8 cellular contexts compared by ENCODE assay signal in genomic region chr19:12194827-12195500, GRCh38. TPM values are rescaled to one million over a fixed set of nuclear protein-coding genes. Genes with fewer than 3 reads are reported as not detected.
DNase-seq lines count a peak whose midpoint lies in the region; ATAC-seq and TF ChIP-seq lines count a peak whose summit lies in the region.

No MANE protein-coding gene starts in this region.

- H3K36me3 ChIP-seq in esophagus squamous epithelium: peaks cover 0 to 34% (median 0%) of the 10 kb centered on the region in 3 donors
- H3K36me3 ChIP-seq in naive thymus-derived CD4-positive, alpha-beta T cell (ENCODE audit: control insufficient read depth in 2 of 3, insufficient read depth in 3 of 3, low read length in 3 of 3): peaks cover 4 to 17% (median 6%) of the 10 kb centered on the region in 3 experiments

- H3K27me3 Mint-ChIP-seq in activated T-cell treated with anti-CD3 and anti-CD28 coated beads, Interleukin-2, amount 50 U/mL, for 4 hours (ENCODE audit: low read depth): no peaks in the 10 kb centered on the region
- no peaks in the 10 kb centered on the region for H3K27me3 Mint-ChIP-seq in naive thymus-derived CD4-positive, alpha-beta T cell

- peak overlapping the region; percentile 38 to 68 (median 56) for H3K4me3 ChIP-seq in esophagus squamous epithelium
- H3K4me3 ChIP-seq in naive thymus-derived CD4-positive, alpha-beta T cell (ENCODE audit: low read length): peak overlapping the region; percentile 58

- peak; percentile 88 to 96 for ATAC-seq in activated T-cell treated with anti-CD3 and anti-CD28 coated beads, Interleukin-2, amount 50 U/mL, for 4 hours
- peak; percentile 97 for ATAC-seq in naive thymus-derived CD4-positive, alpha-beta T cell
- ATAC-seq in HG03565 (IDR thresholded peaks at IDR 0.05; ENCODE audit: unreplicated experiment): no peak

- peak in 1 of 4 donors; percentile 13 for TF ChIP-seq POLR2A in esophagus squamous epithelium (IDR thresholded peaks at IDR 0.05)

- H3K36me3 Mint-ChIP-seq in activated T-cell treated with anti-CD3 and anti-CD28 coated beads, Interleukin-2, amount 50 U/mL, for 4 hours (ENCODE audit: insufficient read depth): peaks cover 30% of the 10 kb centered on the region
- H3K36me3 Mint-ChIP-seq in naive thymus-derived CD4-positive, alpha-beta T cell: peaks cover 16 to 54% (median 41%) of the 10 kb centered on the region in 5 donors

- DNase-seq in NCI-H2029 (lab: John Stamatoyannopoulos, UW) (peak; percentile 82), esophagus squamous epithelium (lab: John Stamatoyannopoulos, UW) (no peak), NCI-H187 (lab: John Stamatoyannopoulos, UW) (no peak), UCSD-AML1 (lab: John Stamatoyannopoulos, UW; ENCODE audit: unreplicated experiment) (no peak)
- DNase-seq in activated T-cell treated with anti-CD3 and anti-CD28 coated beads, Interleukin-2, amount 50 U/mL, for 4 hours: peak; percentile 67
- peak; percentile 25 to 86 (median 73) for DNase-seq in naive thymus-derived CD4-positive, alpha-beta T cell
- peak; percentile 51 for DNase-seq in stimulated activated CD8-positive, alpha-beta memory T cell treated with anti-CD3 and anti-CD28 coated beads, Interleukin-7, amount 100 ng/mL, for 24 hours (ENCODE audit: low read depth)

- 5 to 14% methylated on average over 4 to 17 of the region's 58 CpGs for WGBS in esophagus squamous epithelium, 2 donors

- intact Hi-C loops in esophagus squamous epithelium (cut with DNase I): no loop called here
- intact Hi-C loops in naive thymus-derived CD4-positive, alpha-beta T cell (cut with micrococcal nuclease): no loop called here

- H3K27me3 ChIP-seq in esophagus squamous epithelium: no peaks in the 10 kb centered on the region
- H3K27me3 ChIP-seq in naive thymus-derived CD4-positive, alpha-beta T cell (ENCODE audit: control insufficient read depth in 2 of 2, insufficient read depth in 2 of 2, low read length in 2 of 2): no peaks in the 10 kb centered on the region

- POLR2A ChIA-PET in naive thymus-derived CD4-positive, alpha-beta T cell (lab: Charles Lee): interaction anchor here (1.9 kb wide), 1 partner anchor 138 kb away, joined by 4 read pairs; the partner anchor contains the start of gene ZNF563

- peaks cover 21% of the 10 kb centered on the region for H3K4me1 Mint-ChIP-seq in activated T-cell treated with anti-CD3 and anti-CD28 coated beads, Interleukin-2, amount 50 U/mL, for 4 hours (ENCODE audit: low read depth)
- peaks cover 0 to 56% (median 13%) of the 10 kb centered on the region in 7 donors for H3K4me1 Mint-ChIP-seq in naive thymus-derived CD4-positive, alpha-beta T cell

- CTCF ChIA-PET in naive thymus-derived CD4-positive, alpha-beta T cell (lab: Charles Lee): no interaction called here

- H3K4me3 Mint-ChIP-seq in activated T-cell treated with anti-CD3 and anti-CD28 coated beads, Interleukin-2, amount 50 U/mL, for 4 hours: peak overlapping the region; percentile 81
- H3K4me3 Mint-ChIP-seq in naive thymus-derived CD4-positive, alpha-beta T cell: peak overlapping the region; percentile 55 to 97 (median 86)

- peak overlapping the region; percentile 33 to 96 (median 84) for H3K27ac Mint-ChIP-seq in naive thymus-derived CD4-positive, alpha-beta T cell

- H3K9me3 ChIP-seq in esophagus squamous epithelium: peaks cover 0 to 88% (median 44%) of the 10 kb centered on the region in 3 donors
- peaks cover 0 to 47% (median 2%) of the 10 kb centered on the region in 3 experiments for H3K9me3 ChIP-seq in naive thymus-derived CD4-positive, alpha-beta T cell (ENCODE audit: control insufficient read depth in 2 of 3, low read length in 3 of 3)

- no peak for TF ChIP-seq CTCF in esophagus squamous epithelium (IDR thresholded peaks at IDR 0.05)

- peaks cover 0 to 12% (median 5%) of the 10 kb centered on the region in 3 donors for H3K4me1 ChIP-seq in esophagus squamous epithelium
- H3K4me1 ChIP-seq in naive thymus-derived CD4-positive, alpha-beta T cell (ENCODE audit: control insufficient read depth in 2 of 2, insufficient read depth in 2 of 2, low read length in 2 of 2): no peaks in the 10 kb centered on the region

- H3K9me3 Mint-ChIP-seq in activated T-cell treated with anti-CD3 and anti-CD28 coated beads, Interleukin-2, amount 50 U/mL, for 4 hours: peaks cover 29% of the 10 kb centered on the region
- H3K9me3 Mint-ChIP-seq in naive thymus-derived CD4-positive, alpha-beta T cell: peaks cover 0 to 87% (median 52%) of the 10 kb centered on the region in 11 donors

- H3K27ac ChIP-seq in esophagus squamous epithelium: peak overlapping the region; percentile 24 to 80 (median 73)
- H3K27ac ChIP-seq in naive thymus-derived CD4-positive, alpha-beta T cell (ENCODE audit: low read depth, low read length): peak overlapping the region; percentile 68

RNA-seq across cellular contexts. Expression of gene ZNF136, which starts 32.1 kb away (rescaled TPM):
- total RNA-seq in activated T-cell treated with anti-CD3 and anti-CD28 coated beads, Interleukin-2, amount 50 U/mL, for 4 hours: 10 to 100 TPM in 1 of 3 donors, 1 to 10 TPM in 2; 9.7 to 11.6 (median 9.8) TPM
- total RNA-seq in esophagus squamous epithelium: 10 to 100 TPM in 1 of 4 donors, 1 to 10 TPM in 3; 1.6 to 10.9 (median 5.0) TPM
- total RNA-seq in naive thymus-derived CD4-positive, alpha-beta T cell: 10 to 100 TPM; 16.8 to 36.8 (median 31.1) TPM
- polyA plus RNA-seq in naive thymus-derived CD4-positive, alpha-beta T cell: 10 to 100 TPM; 14.0 to 23.9 TPM

RNA-seq across cellular contexts. Expression of gene ZNF625, which starts 38.4 kb away (rescaled TPM):
- 1 to 10 TPM in 2 of 3 donors, under 1 TPM in 1; 0.98 to 1.6 (median 1.1) TPM for total RNA-seq in activated T-cell treated with anti-CD3 and anti-CD28 coated beads, Interleukin-2, amount 50 U/mL, for 4 hours
- 1 to 10 TPM; 2.0 to 6.7 (median 5.0) TPM for total RNA-seq in esophagus squamous epithelium
- total RNA-seq in naive thymus-derived CD4-positive, alpha-beta T cell: 1 to 10 TPM; 1.1 to 5.2 (median 4.2) TPM
- 1 to 10 TPM in 1 of 2 donors, under 1 TPM in 1; 0.45 to 1.1 TPM for polyA plus RNA-seq in naive thymus-derived CD4-positive, alpha-beta T cell

RNA-seq across cellular contexts. Expression of gene ZNF20, which starts 54.8 kb away (rescaled TPM):
- total RNA-seq in activated T-cell treated with anti-CD3 and anti-CD28 coated beads, Interleukin-2, amount 50 U/mL, for 4 hours: 1 to 10 TPM; 1.0 to 2.5 (median 1.2) TPM
- 1 to 10 TPM; 2.6 to 5.2 (median 3.8) TPM for total RNA-seq in esophagus squamous epithelium
- total RNA-seq in naive thymus-derived CD4-positive, alpha-beta T cell: 1 to 10 TPM; 1.2 to 6.7 (median 4.8) TPM
- 1 to 10 TPM; 1.4 to 4.4 TPM for polyA plus RNA-seq in naive thymus-derived CD4-positive, alpha-beta T cell

Comparison
In these comparisons a context has a peak if more than half of its experiments do, and no peak if none do; other contexts are left out.
1. DNase-seq: peak in NCI-H2029 (single experiment), activated T-cell treated with anti-CD3 and anti-CD28 coated beads, Interleukin-2, amount 50 U/mL, for 4 hours (single experiment), naive thymus-derived CD4-positive, alpha-beta T cell (9 of 9) and stimulated activated CD8-positive, alpha-beta memory T cell treated with anti-CD3 and anti-CD28 coated beads, Interleukin-7, amount 100 ng/mL, for 24 hours (single experiment); none in esophagus squamous epithelium (single experiment), NCI-H187 (0 of 2) and UCSD-AML1 (single experiment).